17 cellular contexts compared by ENCODE assay signal in the genomic region with DNA sequence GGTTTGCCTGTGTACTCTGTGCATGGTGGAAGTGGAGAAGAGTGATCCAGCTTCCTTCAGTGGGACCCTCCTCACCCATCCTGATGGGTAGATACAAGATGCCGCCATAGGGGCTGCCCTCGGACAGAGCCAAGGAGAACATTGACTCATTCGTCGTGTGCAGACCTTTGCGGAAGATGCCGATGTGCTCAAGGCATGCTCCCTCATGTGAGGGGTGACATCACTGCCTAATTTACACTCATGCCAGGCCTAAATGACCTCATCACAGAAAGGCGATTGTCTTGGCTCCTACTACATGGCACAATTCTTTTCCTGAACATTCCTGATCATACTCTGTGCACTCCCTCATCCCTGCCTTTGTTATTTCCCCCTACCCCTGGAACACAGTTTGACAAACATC.
DNase-seq lines count a peak whose midpoint lies in the region; ATAC-seq, FAIRE-seq and TF ChIP-seq lines count a peak whose summit lies in the region.
"Had no signal": no experiment of that assay in that cellular context is flagged by ENCODE, and none has a peak within 500 bp of the region (broad histone marks: within the 10 kb centered on the region; RNA-seq: fewer than 3 reads in every experiment).

No MANE protein-coding gene starts in this region.

- H3K23ac ChIP-seq in H1 (ENCODE audit: insufficient read length), result no peak overlapping the region

- no peak overlapping the region for H2AK5ac ChIP-seq in H1 (ENCODE audit: low read depth, low read length)

- no peak for TF ChIP-seq RAD21 in H1 (IDR thresholded peaks at IDR 0.05 in 1 of 2, conservative IDR thresholded peaks at IDR 0.05 in 1 of 2; ENCODE audit: low read depth in 2 of 2, low read length in 2 of 2)

- ATAC-seq in HG03025 (IDR thresholded peaks at IDR 0.05; ENCODE audit: low FRiP score, unreplicated experiment) (no peak), HG03457 (IDR thresholded peaks at IDR 0.05; ENCODE audit: unreplicated experiment) (no peak)

- H3K36me3 ChIP-seq in HEK293 (ENCODE audit: control insufficient read depth in 2 of 2, insufficient read depth in 1 of 2, low read length in 2 of 2) (no peaks in the 10 kb centered on the region), H1 (ENCODE audit: control insufficient read depth in 2 of 4, insufficient read depth in 4 of 4, low read length in 3 of 4) (no peaks in the 10 kb centered on the region)
- H3K36me3 ChIP-seq: HAP-1 had no signal

- WGBS in H1 (ENCODE audit: extremely low coverage in 1 of 2, insufficient coverage in 1 of 2, insufficient read length in 1 of 2, insufficient replicate concordance in 2 of 2, low coverage in 1 of 2, low lambda C conversion rate in 2 of 2, missing lambda C conversion rate in 1 of 2), 2 experiments, result 91% methylated on average over 7 of the region's 7 CpGs; no CpG with 5 or more reads in 1 of the 2 experiments

- CTCF ChIA-PET in HEK293 (lab: Yijun Ruan, JAX) (no interaction called here), H1 (lab: Charles Lee; ENCODE audit: partially characterized antibody) (no interaction called here)

- H3K27ac ChIP-seq in HEK293 (ENCODE audit: extremely low read depth, low read depth, low read length) (no peak overlapping the region), H1 (ENCODE audit: low read depth, low read length) (no peak overlapping the region)
- H3K27ac ChIP-seq: HL-60 had no signal

- H2BK15ac ChIP-seq in H1 (ENCODE audit: low read length), result no peak overlapping the region

- TF ChIP-seq POLR2A in H1 (IDR thresholded peaks at IDR 0.05; ENCODE audit: control extremely low read depth in 1 of 2, low read depth in 2 of 2, low read length in 2 of 2), result no peak

- H2BK120ac ChIP-seq in H1 (replicated peaks; ENCODE audit: low read depth, low read length), result no peak overlapping the region

- POLR2A ChIA-PET in HEK293 (lab: Yijun Ruan, JAX) (no interaction called here), H1 (lab: Charles Lee; ENCODE audit: partially characterized antibody) (no interaction called here)

- FAIRE-seq in H1 (lab: Jason Lieb, UNC), result no peak
- FAIRE-seq: HTR-8/SVneo had no signal

- H3K23me2 ChIP-seq in H1 (ENCODE audit: low read depth, low read length), result no peaks in the 10 kb centered on the region

- no peaks in the 10 kb centered on the region for H3K79me1 ChIP-seq in H1 (ENCODE audit: low read depth, low read length)

- no peak for DNase-seq in H1 (ENCODE audit: low read depth in 1 of 2, low spot score in 2 of 2)
- DNase-seq in islet precursor cell, result peak; percentile 63
- peak; percentile 43 for DNase-seq in pons (ENCODE audit: low spot score)
- no peak for DNase-seq in GM20000 (ENCODE audit: low spot score)
- DNase-seq: ACHN, AML-193, COR-L47, NCI-H1105 treated with DMSO at 0.1 percent for 48 hours, NCI-H187 treated with DMSO at 0.1 percent for 48 hours, NCI-H446 treated with DMSO at 0.1 percent for 48 hours, RPMI8226 had no signal

- TF ChIP-seq CTCF in HEK293 (tag by site-specific recombination; IDR thresholded peaks at IDR 0.05), result no peak
- no peak for TF ChIP-seq CTCF in H1 (IDR thresholded peaks at IDR 0.05; ENCODE audit: control extremely low read depth in 1 of 3, insufficient read depth in 1 of 3, low read depth in 1 of 3, low read length in 3 of 3)
- TF ChIP-seq CTCF in GM20000 (IDR thresholded peaks at IDR 0.05; ENCODE audit: extremely low read depth, missing control alignments), result no peak

- no peak overlapping the region for H3K4me3 ChIP-seq in HEK293 (ENCODE audit: low read depth, low read length)
- H3K4me3 ChIP-seq in H1 (ENCODE audit: extremely low read depth in 1 of 4, insufficient read depth in 2 of 4, low read depth in 3 of 4, low read length in 4 of 4), result no peak overlapping the region
- H3K4me3 ChIP-seq: HAP-1 had no signal

- no peak overlapping the region for H4K91ac ChIP-seq in H1 (replicated peaks; ENCODE audit: insufficient read length, low read length)

- no peaks in the 10 kb centered on the region for H3K4me1 ChIP-seq in HEK293 (ENCODE audit: control insufficient read depth, insufficient read depth, low read length)
- peaks cover 0 to 3% (median 0%) of the 10 kb centered on the region in 4 experiments; a peak in 2 of 7 replicates for H3K4me1 ChIP-seq in H1 (replicated peaks in 1 of 4; ENCODE audit: control insufficient read depth in 3 of 4, insufficient read depth in 4 of 4, low read length in 3 of 4)
- H3K4me1 ChIP-seq: HAP-1 had no signal

- no peak overlapping the region for H4K5ac ChIP-seq in H1 (ENCODE audit: insufficient read length, low read depth, low read length)

- 0 out of 2 replicates have a peak overlapping the region, but pooled peaks have one; percentile 4 for H2BK5ac ChIP-seq in H1 (ENCODE audit: low read depth, low read length)

- no peak overlapping the region for H3K56ac ChIP-seq in H1 (replicated peaks; ENCODE audit: insufficient read length, low read depth, low read length)

- H3K4me2 ChIP-seq in H1 (ENCODE audit: insufficient read depth in 1 of 2, low read depth in 2 of 2, low read length in 2 of 2), result no peak overlapping the region

- no peaks in the 10 kb centered on the region for H3K79me2 ChIP-seq in H1 (ENCODE audit: control insufficient read depth in 1 of 2, insufficient read depth in 2 of 2, low read length in 2 of 2)

- no peaks in the 10 kb centered on the region for H4K20me1 ChIP-seq in H1 (replicated peaks in 1 of 2; ENCODE audit: control insufficient read depth in 1 of 2, insufficient read depth in 2 of 2, low read length in 2 of 2)

- no peaks in the 10 kb centered on the region for H3K27me3 ChIP-seq in H1 (replicated peaks in 1 of 4; ENCODE audit: control insufficient read depth in 3 of 4, extremely low read depth in 1 of 4, insufficient read depth in 3 of 4, low read length in 3 of 4)

- H2BK20ac ChIP-seq in H1 (ENCODE audit: low read length), result no peak overlapping the region

- H3K9me3 ChIP-seq in HEK293 (ENCODE audit: control insufficient read depth, insufficient read depth, low read depth, low read length) (no peaks in the 10 kb centered on the region), H1 (ENCODE audit: insufficient read depth in 2 of 2, low read depth in 1 of 2, low read length in 1 of 2) (no peaks in the 10 kb centered on the region)
- H3K9me3 ChIP-seq: HAP-1 had no signal

- no peak overlapping the region for H3K14ac ChIP-seq in H1 (ENCODE audit: insufficient read length)

- no peak overlapping the region for H4K8ac ChIP-seq in H1 (ENCODE audit: extremely low read depth, insufficient read depth, low read length)

- H3K4ac ChIP-seq in H1 (replicated peaks; ENCODE audit: insufficient read length, low read depth, low read length), result no peak overlapping the region

- H2AFZ ChIP-seq in H1 (ENCODE audit: low read length), result no peak overlapping the region

- H3K9ac ChIP-seq in H1 (replicated peaks in 1 of 4; ENCODE audit: extremely low read depth in 1 of 4, low read depth in 3 of 4, low read length in 3 of 4), result no peak overlapping the region

- H3K18ac ChIP-seq in H1 (ENCODE audit: extremely low read depth, low read length), result no peak overlapping the region

- H2BK12ac ChIP-seq in H1 (ENCODE audit: low read depth, low read length), result no peak overlapping the region

- TF ChIP-seq EP300 in H1 (IDR thresholded peaks at IDR 0.05; ENCODE audit: borderline replicate concordance in 1 of 2, low read depth in 2 of 2, low read length in 2 of 2), result no peak

TF ChIP-seq in HEK293, 187 proteins besides CTCF, POLR2A, EP300 and RAD21 (continues in another document):
- TF ChIP-seq ZBTB7A (tag by site-specific recombination; IDR thresholded peaks at IDR 0.05; ENCODE audit: low read depth) (no peak), ZNF544 (tag by site-specific recombination; IDR thresholded peaks at IDR 0.05) (no peak), ZNF791 (tag by site-specific recombination; IDR thresholded peaks at IDR 0.05) (no peak), ZNF311 (tag by site-specific recombination; IDR thresholded peaks at IDR 0.05; ENCODE audit: borderline replicate concordance) (no peak), ZBTB1 (tag by site-specific recombination; IDR thresholded peaks at IDR 0.05) (no peak), HOXD13 (CRISPR knock-in tag; IDR thresholded peaks at IDR 0.05; ENCODE audit: borderline replicate concordance) (no peak)

TF ChIP-seq in H1, 55 proteins besides CTCF, POLR2A, EP300 and RAD21:
- no peak for TF ChIP-seq TCF12 (IDR thresholded peaks at IDR 0.05; ENCODE audit: low read depth, low read length)
- TF ChIP-seq GTF2F1 (IDR thresholded peaks at IDR 0.05; ENCODE audit: borderline replicate concordance, low read depth, low read length), result no peak
- no peak for TF ChIP-seq NANOG (IDR thresholded peaks at IDR 0.05; ENCODE audit: insufficient read depth, low read depth, low read length, poor library complexity, severe bottlenecking)
- no peak for TF ChIP-seq ASH2L (IDR thresholded peaks at IDR 0.05; ENCODE audit: low read length)
- no peak for TF ChIP-seq CBX5 (IDR thresholded peaks at IDR 0.05; ENCODE audit: low read depth, low read length)
- no peak for TF ChIP-seq USF2 (IDR thresholded peaks at IDR 0.05; ENCODE audit: low read length)
- no peak for TF ChIP-seq EZH2 (IDR thresholded peaks at IDR 0.05; ENCODE audit: low read depth, low read length, severe bottlenecking)
- TF ChIP-seq SRF (IDR thresholded peaks at IDR 0.05; ENCODE audit: low read depth, low read length), result no peak
- TF ChIP-seq FOSL1 (IDR thresholded peaks at IDR 0.05; ENCODE audit: insufficient read depth, low read depth, low read length), result no peak
- no peak for TF ChIP-seq JUND (IDR thresholded peaks at IDR 0.05; ENCODE audit: low read length)
- TF ChIP-seq TAF7 (optimal IDR thresholded peaks at IDR 0.05; ENCODE audit: borderline replicate concordance, low read depth, low read length), result no peak
- no peak for TF ChIP-seq RNF2 (IDR thresholded peaks at IDR 0.05; ENCODE audit: borderline replicate concordance, low read depth, low read length, missing control alignments, poor library complexity, severe bottlenecking)
- no peak for TF ChIP-seq HDAC2 (IDR thresholded peaks at IDR 0.05; ENCODE audit: borderline replicate concordance in 1 of 2, low read depth in 2 of 2, low read length in 2 of 2)
- no peak for TF ChIP-seq CREB1 (IDR thresholded peaks at IDR 0.05)

Comparison
In these comparisons a context has a peak if more than half of its experiments do, and no peak if none do; other contexts are left out.
1. DNase-seq: peak in islet precursor cell (single experiment) and pons (single experiment); none in H1 (0 of 2) and GM20000 (single experiment).
2. Of the 6 proteins assayed by ChIP-seq in both HEK293 and H1: peak only in HEK293: ATF2; only in H1: none; in both: none; in neither: 5.